1 cellular context compared by ENCODE assay signal in genomic region chr5:113124914-113125313, GRCh38.
TF ChIP-seq lines count a peak whose summit lies in the region.

No MANE protein-coding gene starts in this region.

TF ChIP-seq in H1, 55 proteins besides CTCF, POLR2A, EP300 and RAD21:
- TF ChIP-seq BACH1 (IDR thresholded peaks at IDR 0.05; ENCODE audit: low read length) (no peak), HDAC6 (IDR thresholded peaks at IDR 0.05; ENCODE audit: low read depth, low read length) (no peak), NRF1 (IDR thresholded peaks at IDR 0.05; ENCODE audit: low read depth, low read length) (no peak), HDAC2 (IDR thresholded peaks at IDR 0.05; ENCODE audit: borderline replicate concordance in 1 of 2, low read depth in 2 of 2, low read length in 2 of 2) (no peak), TBP (IDR thresholded peaks at IDR 0.05; ENCODE audit: low read depth, low read length) (no peak), JUND (IDR thresholded peaks at IDR 0.05; ENCODE audit: low read length) (no peak), JUN (IDR thresholded peaks at IDR 0.05; ENCODE audit: low read depth, low read length) (no peak), RNF2 (IDR thresholded peaks at IDR 0.05; ENCODE audit: borderline replicate concordance, low read depth, low read length, missing control alignments, poor library complexity, severe bottlenecking) (no peak), CHD1 (IDR thresholded peaks at IDR 0.05; ENCODE audit: low read depth, low read length) (no peak), ZNF274 (IDR thresholded peaks at IDR 0.05; ENCODE audit: borderline replicate concordance, extremely low read depth, low read length) (no peak), BCL11A (IDR thresholded peaks at IDR 0.05; ENCODE audit: low read depth in 2 of 2, low read length in 2 of 2) (no peak), KDM1A (IDR thresholded peaks at IDR 0.05; ENCODE audit: borderline replicate concordance, low read length) (no peak), SP4 (IDR thresholded peaks at IDR 0.05; ENCODE audit: low read length) (no peak)
- TF ChIP-seq, protein P1, sequence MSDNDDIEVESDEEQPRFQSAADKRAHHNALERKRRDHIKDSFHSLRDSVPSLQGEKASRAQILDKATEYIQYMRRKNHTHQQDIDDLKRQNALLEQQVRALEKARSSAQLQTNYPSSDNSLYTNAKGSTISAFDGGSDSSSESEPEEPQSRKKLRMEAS (IDR thresholded peaks at IDR 0.05) = no peak
